Comparison of ENCODE assay signal across 26 cellular contexts in the genomic region with DNA sequence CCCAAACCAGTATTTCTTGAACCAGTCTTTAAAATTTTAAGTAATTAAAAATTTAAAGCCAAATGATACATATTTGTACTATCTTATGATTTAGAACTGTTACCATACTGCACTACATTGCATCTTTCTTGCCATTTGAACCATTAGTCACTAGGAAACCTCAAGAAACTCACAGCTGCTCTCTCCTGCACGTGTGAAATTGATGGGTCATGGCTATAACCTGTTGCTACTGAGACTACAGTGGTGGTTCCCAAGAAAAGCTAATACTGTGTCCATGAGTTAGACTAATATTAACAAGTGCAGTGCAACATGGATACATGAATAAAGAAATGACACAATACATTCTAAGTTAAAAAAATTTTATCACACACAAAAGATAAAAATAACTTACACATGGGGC.
DNase-seq lines count a peak whose midpoint lies in the region; ATAC-seq and TF ChIP-seq lines count a peak whose summit lies in the region.
"Had no signal": no experiment of that assay in that cellular context is flagged by ENCODE, and none has a peak within 500 bp of the region (broad histone marks: within the 10 kb centered on the region; RNA-seq: fewer than 3 reads in every experiment).

No MANE protein-coding gene starts in this region.

- TF ChIP-seq CTCF in osteoblast (IDR thresholded peaks at IDR 0.05; ENCODE audit: extremely low read depth, low read depth, low read length) (no peak), BE2C (IDR thresholded peaks at IDR 0.05; ENCODE audit: low read depth, low read length) (no peak)

- H3K4me2 ChIP-seq in osteoblast (ENCODE audit: insufficient read depth, low read length), result no peak overlapping the region
- H3K4me2 ChIP-seq: BLaER1 treated with 17β-estradiol and CSF1 and Interleukin-3, amounts not matched to agents 10 nM and 100 nM; neural progenitor cell had no signal

- ATAC-seq in GM19351 (IDR thresholded peaks at IDR 0.05; ENCODE audit: unreplicated experiment) (peak; percentile 53), HG02588 (IDR thresholded peaks at IDR 0.05; ENCODE audit: unreplicated experiment) (peak; percentile 56), HG03558 (IDR thresholded peaks at IDR 0.05; ENCODE audit: extremely low read depth, unreplicated experiment) (peak; percentile 42), HG02938 (IDR thresholded peaks at IDR 0.05; ENCODE audit: unreplicated experiment) (no peak)
- ATAC-seq: left colon had no signal

- H2AFZ ChIP-seq in osteoblast (ENCODE audit: low read length), result no peak overlapping the region
- H2AFZ ChIP-seq: GM23248, neural progenitor cell had no signal

- DNase-seq in myocyte (ENCODE audit: low read depth) (peak; percentile 74), osteoblast (ENCODE audit: insufficient read length, low spot score, missing footprints) (no peak), BE2C (no peak)
- DNase-seq: activated CD4-positive, alpha-beta T cell treated with anti-CD3 and anti-CD28 coated beads for 1 hour; activated effector memory CD4-positive, alpha-beta T cell treated with Interleukin-2 at 50 U/mL for 16 hours; activated naive CD8-positive, alpha-beta T cell treated with anti-CD3 and anti-CD28 coated beads for 36 hours; activated T-cell treated with anti-CD3 and anti-CD28 coated beads for 4 hours; aorta; Caco-2; dermis blood vessel endothelial cell; GM23248; left colon; NCI-H146; NCI-H510A; spleen; stimulated activated CD4-positive, alpha-beta T cell treated with anti-CD3 and anti-CD28 coated beads, Interleukin-4, amount 100 ng/mL, for 1 hour; T-helper 2 cell; upper lobe of left lung had no signal

- H3K79me2 ChIP-seq in osteoblast (ENCODE audit: insufficient read depth, low read length), result no peaks in the 10 kb centered on the region

- H3K27me3 ChIP-seq in osteoblast (ENCODE audit: insufficient read depth, low read length) (no peaks in the 10 kb centered on the region), BE2C (no peaks in the 10 kb centered on the region)
- H3K27me3 ChIP-seq: BLaER1 treated with 17β-estradiol and CSF1 and Interleukin-3, amounts not matched to agents 10 nM and 100 nM; esophagus muscularis mucosa; neural progenitor cell; right atrium auricular region; spleen; upper lobe of left lung had no signal

- H3K4me1 ChIP-seq in osteoblast (ENCODE audit: insufficient read depth, low read length) (peaks cover 27% of the 10 kb centered on the region), BE2C (no peaks in the 10 kb centered on the region)
- H3K4me1 ChIP-seq: BLaER1 treated with 17β-estradiol and CSF1 and Interleukin-3, amounts not matched to agents 10 nM and 100 nM; Caco-2; spleen; upper lobe of left lung had no signal

- H3K4me3 ChIP-seq in osteoblast (ENCODE audit: insufficient read depth, low read length) (no peak overlapping the region), BE2C (ENCODE audit: low read depth, low read length) (no peak overlapping the region)
- H3K4me3 ChIP-seq: BLaER1 treated with 17β-estradiol and CSF1 and Interleukin-3, amounts not matched to agents 10 nM and 100 nM; esophagus muscularis mucosa; GM23248; neural progenitor cell; right atrium auricular region; spleen; upper lobe of left lung had no signal

- no peak overlapping the region for H3K27ac ChIP-seq in osteoblast (ENCODE audit: low read depth, low read length)
- H3K27ac ChIP-seq: BLaER1 treated with 17β-estradiol and CSF1 and Interleukin-3, amounts not matched to agents 10 nM and 100 nM; GM23248; neural progenitor cell; right atrium auricular region; spleen had no signal

- peaks cover 50% of the 10 kb centered on the region for H3K36me3 ChIP-seq in osteoblast (ENCODE audit: insufficient read depth, low read length)
- H3K36me3 ChIP-seq in BE2C, result no peaks in the 10 kb centered on the region
- H3K36me3 ChIP-seq: right atrium auricular region had no signal

- H3K9me3 ChIP-seq in osteoblast (ENCODE audit: low read depth, low read length) (no peaks in the 10 kb centered on the region), BE2C (no peaks in the 10 kb centered on the region)
- H3K9me3 ChIP-seq: Caco-2, esophagus muscularis mucosa, right atrium auricular region, upper lobe of left lung had no signal

- H4K20me1 ChIP-seq in osteoblast (ENCODE audit: insufficient read depth, low read length), result no peaks in the 10 kb centered on the region
- H4K20me1 ChIP-seq: BLaER1 treated with 17β-estradiol and CSF1 and Interleukin-3, amounts not matched to agents 10 nM and 100 nM had no signal
